ENCODE assay signal across 1 cellular context in genomic region chr20:47196091-47197081, GRCh38.
TF ChIP-seq lines count a peak whose summit lies in the region.

No MANE protein-coding gene starts in this region.

TF ChIP-seq in HepG2, 621 proteins besides CTCF, POLR2A, EP300 and RAD21 (continued from another document and continues in another):
- TF ChIP-seq PREB (CRISPR knock-in tag; IDR thresholded peaks at IDR 0.05) (0 out of 2 replicates have a peak, but pooled peaks have one; percentile 84), ZNF30 (CRISPR knock-in tag; IDR thresholded peaks at IDR 0.05) (no peak), ZNF343 (CRISPR knock-in tag; IDR thresholded peaks at IDR 0.05) (no peak), WIZ (CRISPR knock-in tag; IDR thresholded peaks at IDR 0.05) (no peak; the same call in 1 of the 2 replicates), CBX5 (CRISPR knock-in tag; IDR thresholded peaks at IDR 0.05; ENCODE audit: borderline replicate concordance) (peak; percentile 96), ZNF124 (CRISPR knock-in tag; IDR thresholded peaks at IDR 0.05) (no peak; the same call in 1 of the 2 replicates), RXRA (CRISPR knock-in tag; IDR thresholded peaks at IDR 0.05) (peak; percentile 86), RERE (CRISPR knock-in tag; IDR thresholded peaks at IDR 0.05; ENCODE audit: low read depth) (no peak), TSC22D2 (CRISPR knock-in tag; IDR thresholded peaks at IDR 0.05; ENCODE audit: borderline replicate concordance) (no peak), IRF1 (CRISPR knock-in tag; IDR thresholded peaks at IDR 0.05; ENCODE audit: low read depth) (no peak), AHDC1 (CRISPR knock-in tag; IDR thresholded peaks at IDR 0.05; ENCODE audit: borderline replicate concordance) (no peak), ZNF382 (CRISPR knock-in tag; IDR thresholded peaks at IDR 0.05; ENCODE audit: borderline replicate concordance) (no peak), MEF2D (CRISPR knock-in tag; IDR thresholded peaks at IDR 0.05) (peak; percentile 59), KLF6 (CRISPR knock-in tag; IDR thresholded peaks at IDR 0.05) (peak; percentile 70; the same call in 1 of the 2 replicates), NFIB (CRISPR knock-in tag; IDR thresholded peaks at IDR 0.05; ENCODE audit: borderline replicate concordance) (peak; percentile 49; the same call in 1 of the 2 replicates), ZNF362 (CRISPR knock-in tag; IDR thresholded peaks at IDR 0.05; ENCODE audit: borderline replicate concordance) (no peak; the same call in 1 of the 2 replicates), ZNF33B (CRISPR knock-in tag; IDR thresholded peaks at IDR 0.05) (no peak), CBX1 (IDR thresholded peaks at IDR 0.05; ENCODE audit: low read depth) (no peak), BORCS8-MEF2B (CRISPR knock-in tag; IDR thresholded peaks at IDR 0.05) (peak; percentile 90; the same call in 1 of the 2 replicates), SMAD1 (CRISPR knock-in tag; IDR thresholded peaks at IDR 0.05; ENCODE audit: borderline replicate concordance, low read depth) (no peak), SATB2 (CRISPR knock-in tag; IDR thresholded peaks at IDR 0.05) (peak; percentile 48; the same call in 1 of the 2 replicates), UBTF (CRISPR knock-in tag; IDR thresholded peaks at IDR 0.05) (no peak), DNMT3B (CRISPR knock-in tag; conservative IDR thresholded peaks at IDR 0.05) (peak; percentile 56; the same call in 1 of the 2 replicates), PBX2 (CRISPR knock-in tag; IDR thresholded peaks at IDR 0.05) (no peak), PATZ1 (CRISPR knock-in tag; IDR thresholded peaks at IDR 0.05) (no peak), ZBTB1 (CRISPR knock-in tag; IDR thresholded peaks at IDR 0.05; ENCODE audit: borderline replicate concordance) (peak; percentile 56; the same call in 1 of the 2 replicates), EEA1 (CRISPR knock-in tag; IDR thresholded peaks at IDR 0.05; ENCODE audit: borderline replicate concordance) (no peak), NR1H2 (CRISPR knock-in tag; IDR thresholded peaks at IDR 0.05; ENCODE audit: borderline replicate concordance, low read depth) (no peak)
